19 cellular contexts compared by ENCODE assay signal in genomic region chr3:170997966-170998913, GRCh38. TPM values are rescaled to one million over a fixed set of nuclear protein-coding genes. Genes with fewer than 3 reads are reported as not detected.
DNase-seq lines count a peak whose midpoint lies in the region; ATAC-seq, FAIRE-seq and TF ChIP-seq lines count a peak whose summit lies in the region.
"Had no signal": no experiment of that assay in that cellular context is flagged by ENCODE, and none has a peak within 500 bp of the region (broad histone marks: within the 10 kb centered on the region; RNA-seq: fewer than 3 reads in every experiment).

No MANE protein-coding gene starts in this region.

- H3K36me3 ChIP-seq in astrocyte (ENCODE audit: insufficient read depth, low read length) (no peaks in the 10 kb centered on the region), gastroesophageal sphincter (no peaks in the 10 kb centered on the region), BE2C (no peaks in the 10 kb centered on the region)

- H4K20me1 ChIP-seq in astrocyte (ENCODE audit: insufficient read depth, low read length) = no peaks in the 10 kb centered on the region

- no peak for TF ChIP-seq EP300 in gastroesophageal sphincter (IDR thresholded peaks at IDR 0.05)

- H3K4me2 ChIP-seq in astrocyte (ENCODE audit: low read length) = peak overlapping the region; percentile 54

- FAIRE-seq in astrocyte (lab: Jason Lieb, UNC) = no peak
- FAIRE-seq: colon had no signal

- 63 to 66% methylated on average over 5 of the region's 5 CpGs for WGBS in gastroesophageal sphincter (ENCODE audit: low coverage in 1 of 2), 2 donors

- peak overlapping the region; percentile 7 for H2AFZ ChIP-seq in astrocyte (ENCODE audit: low read depth, low read length)

- no peak for TF ChIP-seq POLR2A in gastroesophageal sphincter (IDR thresholded peaks at IDR 0.05)

- peak overlapping the region; percentile 21 for H3K9ac ChIP-seq in astrocyte (ENCODE audit: low read length)

- H3K27me3 ChIP-seq in astrocyte (ENCODE audit: insufficient read depth, low read length) (no peaks in the 10 kb centered on the region), gastroesophageal sphincter (no peaks in the 10 kb centered on the region), BE2C (no peaks in the 10 kb centered on the region)
- H3K27me3 ChIP-seq: foreskin keratinocyte had no signal

- peak overlapping the region; percentile 54 for H3K27ac ChIP-seq in astrocyte (ENCODE audit: low read depth, low read length)
- peak overlapping the region in 2 of 4 donors; percentile 5 to 36 for H3K27ac ChIP-seq in gastroesophageal sphincter
- H3K27ac ChIP-seq: foreskin keratinocyte had no signal

- no peaks in the 10 kb centered on the region for H3K9me3 Mint-ChIP-seq in astrocyte (ENCODE audit: unreplicated experiment)
- H3K9me3 Mint-ChIP-seq: activated naive CD4-positive, alpha-beta T cell treated with anti-CD3 and anti-CD28 coated beads, Interleukin-2, amount 50 U/mL, for 24 hours; H9 had no signal

- H3K36me3 Mint-ChIP-seq in astrocyte (ENCODE audit: low read depth, unreplicated experiment) = no peaks in the 10 kb centered on the region
- H3K36me3 Mint-ChIP-seq: activated naive CD4-positive, alpha-beta T cell treated with anti-CD3 and anti-CD28 coated beads, Interleukin-2, amount 50 U/mL, for 24 hours had no signal

- H3K4me3 Mint-ChIP-seq in astrocyte (ENCODE audit: unreplicated experiment) = no peak overlapping the region
- H3K4me3 Mint-ChIP-seq: activated naive CD4-positive, alpha-beta T cell treated with anti-CD3 and anti-CD28 coated beads, Interleukin-2, amount 50 U/mL, for 24 hours; H9 had no signal

- no peaks in the 10 kb centered on the region for H3K27me3 Mint-ChIP-seq in astrocyte (ENCODE audit: low read depth, unreplicated experiment)
- H3K27me3 Mint-ChIP-seq: activated naive CD4-positive, alpha-beta T cell treated with anti-CD3 and anti-CD28 coated beads, Interleukin-2, amount 50 U/mL, for 24 hours had no signal

- TF ChIP-seq CTCF in astrocyte (IDR thresholded peaks at IDR 0.05; ENCODE audit: insufficient read depth, low read depth, low read length) = no peak
- TF ChIP-seq CTCF in gastroesophageal sphincter (IDR thresholded peaks at IDR 0.05) = no peak
- no peak for TF ChIP-seq CTCF in BE2C (IDR thresholded peaks at IDR 0.05; ENCODE audit: low read depth, low read length)

- H3K9me3 ChIP-seq in astrocyte (ENCODE audit: insufficient read depth, low read depth, low read length) = no peaks in the 10 kb centered on the region
- H3K9me3 ChIP-seq in gastroesophageal sphincter = no peaks in the 10 kb centered on the region
- H3K9me3 ChIP-seq in BE2C = no peaks in the 10 kb centered on the region

- no peak overlapping the region for H3K4me3 ChIP-seq in astrocyte (ENCODE audit: insufficient read depth, low read depth, low read length)
- H3K4me3 ChIP-seq in gastroesophageal sphincter = no peak overlapping the region
- no peak overlapping the region for H3K4me3 ChIP-seq in BE2C (ENCODE audit: low read depth, low read length)

- H3K4me1 ChIP-seq in astrocyte (ENCODE audit: insufficient read depth, low read length) = peaks cover 46% of the 10 kb centered on the region
- H3K4me1 ChIP-seq in gastroesophageal sphincter = peaks cover 0 to 28% (median 14%) of the 10 kb centered on the region in 3 donors
- no peaks in the 10 kb centered on the region for H3K4me1 ChIP-seq in BE2C

- H3K4me1 Mint-ChIP-seq in astrocyte (ENCODE audit: low read depth, unreplicated experiment) = peaks cover 53% of the 10 kb centered on the region
- H3K4me1 Mint-ChIP-seq: activated naive CD4-positive, alpha-beta T cell treated with anti-CD3 and anti-CD28 coated beads, Interleukin-2, amount 50 U/mL, for 24 hours; H9 had no signal

- H3K27ac Mint-ChIP-seq in astrocyte (ENCODE audit: unreplicated experiment) = peak overlapping the region; percentile 67
- H3K27ac Mint-ChIP-seq: activated naive CD4-positive, alpha-beta T cell treated with anti-CD3 and anti-CD28 coated beads, Interleukin-2, amount 50 U/mL, for 24 hours; H9 had no signal

- ATAC-seq in gastroesophageal sphincter (peak; percentile 34), HG03039 (IDR thresholded peaks at IDR 0.05; ENCODE audit: unreplicated experiment) (no peak)
- ATAC-seq: foreskin keratinocyte, left cardiac atrium, Right ventricle myocardium inferior had no signal

- no peaks in the 10 kb centered on the region for H3K79me2 ChIP-seq in astrocyte (ENCODE audit: insufficient read depth, low read length)

- DNase-seq in EH (ENCODE audit: low read depth) (peak; percentile 75), astrocyte (ENCODE audit: low read depth) (peak; percentile 50), non-pigmented ciliary epithelial cell (ENCODE audit: low read depth) (peak; percentile 17), BE2C (no peak), NCI-H1092 (lab: John Stamatoyannopoulos, UW) (no peak)
- no peak for DNase-seq in activated CD4-positive, alpha-beta T cell treated with anti-CD3 and anti-CD28 coated beads for 48 hours
- DNase-seq: activated CD8-positive, alpha-beta memory T cell treated with anti-CD3 and anti-CD28 coated beads for 24 hours; H9; left cardiac atrium; NCI-H1436; posterior cingulate gyrus; stimulated activated CD4-positive, alpha-beta T cell treated with anti-CD3 and anti-CD28 coated beads, Interleukin-2, amount 100 ng/mL, for 48 hours; stimulated activated naive CD4-positive, alpha-beta T cell had no signal

RNA-seq across cellular contexts. Expression of gene SLC2A2, which starts 28.3 kb away (rescaled TPM):
- total RNA-seq in astrocyte (not detected in 2 replicates), gastroesophageal sphincter (not detected)
- not detected for polyA plus RNA-seq in BE2C (2012; ENCODE audit: insufficient read depth, insufficient read length, low read depth)
- total RNA-seq: foreskin keratinocyte, H9, left cardiac atrium, Right ventricle myocardium inferior had no signal
- polyA plus RNA-seq: foreskin keratinocyte had no signal

Comparison
In these comparisons a context has a peak if more than half of its experiments do, and no peak if none do; other contexts are left out.
1. DNase-seq: peak in EH (single experiment), astrocyte (single experiment) and non-pigmented ciliary epithelial cell (single experiment); none in BE2C (single experiment), NCI-H1092 (single experiment) and activated CD4-positive, alpha-beta T cell treated with anti-CD3 and anti-CD28 coated beads for 48 hours (single experiment).